In genomic region chr12:112885204-112885603, GRCh38 we compare ENCODE assay signal across 24 cellular contexts. TPM values are rescaled to one million over a fixed set of nuclear protein-coding genes. Genes with fewer than 3 reads are reported as not detected.
"Had no signal": no experiment of that assay in that cellular context is flagged by ENCODE, and none has a peak within 500 bp of the region (broad histone marks: within the 10 kb centered on the region; RNA-seq: fewer than 3 reads in every experiment).

No MANE protein-coding gene starts in this region.

- DNase-seq: islet precursor cell; left ventricle myocardium inferior; mesendoderm; naive B cell; ovary; right lobe of liver; stimulated activated CD4-positive, alpha-beta T cell treated with anti-CD3 and anti-CD28 coated beads, Interleukin-1b, Interleukin-23, amount 100 ng/mL, for 48 hours; stimulated activated CD4-positive, alpha-beta T cell treated with anti-CD3 and anti-CD28 coated beads, Interleukin-2, amount 100 ng/mL, for 48 hours; stimulated activated CD4-positive, alpha-beta T cell treated with anti-CD3 and anti-CD28 coated beads, Interleukin-4, amount 100 ng/mL, for 4 hours; stimulated activated CD8-positive, alpha-beta memory T cell treated with anti-CD3 and anti-CD28 coated beads, Interleukin-4, amount 100 ng/mL, for 48 hours; stimulated activated naive CD4-positive, alpha-beta T cell treated with Interleukin-2 at 50 U/mL for 16 hours; stimulated activated naive CD8-positive, alpha-beta T cell treated with anti-CD3 and anti-CD28 coated beads, Interleukin-15, amount 100 ng/mL, for 72 hours; substantia nigra had no signal

- H3K9me3 ChIP-seq: ovary, right lobe of liver, vagina had no signal

- H3K27ac Mint-ChIP-seq: mesothelial cell of epicardium; naive B cell; natural killer cell treated with Interleukin-12 subunit alpha and Interleukin-12 subunit beta and Interleukin-15 and Interleukin-18, amount 100 ng/mL, for 72 hours; progenitor cell of endocrine pancreas; stimulated activated memory B cell treated with anti-CD40 and anti-IgM and Interleukin-4, amounts not matched to agents 10 μg/mL and 1 μg/mL and 100 μg/mL, for 72 hours; stimulated activated naive CD8-positive, alpha-beta T cell treated with anti-CD3 and anti-CD28 coated beads, Interleukin-15, amount 100 ng/mL, for 72 hours; type B pancreatic cell had no signal

- H3K4me3 Mint-ChIP-seq: mesothelial cell of epicardium; naive B cell; natural killer cell treated with Interleukin-12 subunit alpha and Interleukin-12 subunit beta and Interleukin-15 and Interleukin-18, amount 100 ng/mL, for 72 hours; stimulated activated memory B cell treated with anti-CD40 and anti-IgM and Interleukin-4, amounts not matched to agents 10 μg/mL and 1 μg/mL and 100 μg/mL, for 72 hours; stimulated activated naive CD8-positive, alpha-beta T cell treated with anti-CD3 and anti-CD28 coated beads, Interleukin-15, amount 100 ng/mL, for 72 hours; type B pancreatic cell had no signal

- H3K27ac ChIP-seq: left ventricle myocardium inferior, ovary, right atrium auricular region, right lobe of liver, tibial nerve, vagina had no signal

- H3K4me2 ChIP-seq: smooth muscle cell had no signal

- H3K36me3 Mint-ChIP-seq: mesothelial cell of epicardium; naive B cell; natural killer cell treated with Interleukin-12 subunit alpha and Interleukin-12 subunit beta and Interleukin-15 and Interleukin-18, amount 100 ng/mL, for 72 hours; stimulated activated memory B cell treated with anti-CD40 and anti-IgM and Interleukin-4, amounts not matched to agents 10 μg/mL and 1 μg/mL and 100 μg/mL, for 72 hours; type B pancreatic cell had no signal

- H3K4me1 ChIP-seq: left ventricle myocardium inferior, right atrium auricular region, right lobe of liver, tibial nerve, vagina had no signal

- H3K4me1 Mint-ChIP-seq: mesothelial cell of epicardium; naive B cell; stimulated activated memory B cell treated with anti-CD40 and anti-IgM and Interleukin-4, amounts not matched to agents 10 μg/mL and 1 μg/mL and 100 μg/mL, for 72 hours; stimulated activated naive CD8-positive, alpha-beta T cell treated with anti-CD3 and anti-CD28 coated beads, Interleukin-15, amount 100 ng/mL, for 72 hours had no signal

- H3K4me3 ChIP-seq: left ventricle myocardium inferior, lung, ovary, right atrium auricular region, right lobe of liver, smooth muscle cell, tibial nerve, vagina had no signal

- ATAC-seq: natural killer cell treated with Interleukin-12 subunit alpha and Interleukin-12 subunit beta and Interleukin-15 and Interleukin-18, amount 100 ng/mL, for 72 hours; right lobe of liver; stimulated activated memory B cell treated with anti-CD40 and anti-IgM and Interleukin-4, amounts not matched to agents 10 μg/mL and 1 μg/mL and 100 μg/mL, for 72 hours; stimulated activated naive CD8-positive, alpha-beta T cell treated with anti-CD3 and anti-CD28 coated beads, Interleukin-15, amount 100 ng/mL, for 72 hours had no signal

- H3K9me3 Mint-ChIP-seq: natural killer cell treated with Interleukin-12 subunit alpha and Interleukin-12 subunit beta and Interleukin-15 and Interleukin-18, amount 100 ng/mL, for 72 hours; stimulated activated naive CD8-positive, alpha-beta T cell treated with anti-CD3 and anti-CD28 coated beads, Interleukin-15, amount 100 ng/mL, for 72 hours had no signal

RNA-seq across cellular contexts. Expression of gene OAS1, which starts 21.6 kb away (rescaled TPM):
- total RNA-seq: smooth muscle cell had no signal
- polyA plus RNA-seq: neural cell had no signal

RNA-seq across cellular contexts. Expression of gene OAS3, which starts 53.1 kb away (rescaled TPM):
- polyA plus RNA-seq: neural cell, smooth muscle cell had no signal
